In the genomic region with DNA sequence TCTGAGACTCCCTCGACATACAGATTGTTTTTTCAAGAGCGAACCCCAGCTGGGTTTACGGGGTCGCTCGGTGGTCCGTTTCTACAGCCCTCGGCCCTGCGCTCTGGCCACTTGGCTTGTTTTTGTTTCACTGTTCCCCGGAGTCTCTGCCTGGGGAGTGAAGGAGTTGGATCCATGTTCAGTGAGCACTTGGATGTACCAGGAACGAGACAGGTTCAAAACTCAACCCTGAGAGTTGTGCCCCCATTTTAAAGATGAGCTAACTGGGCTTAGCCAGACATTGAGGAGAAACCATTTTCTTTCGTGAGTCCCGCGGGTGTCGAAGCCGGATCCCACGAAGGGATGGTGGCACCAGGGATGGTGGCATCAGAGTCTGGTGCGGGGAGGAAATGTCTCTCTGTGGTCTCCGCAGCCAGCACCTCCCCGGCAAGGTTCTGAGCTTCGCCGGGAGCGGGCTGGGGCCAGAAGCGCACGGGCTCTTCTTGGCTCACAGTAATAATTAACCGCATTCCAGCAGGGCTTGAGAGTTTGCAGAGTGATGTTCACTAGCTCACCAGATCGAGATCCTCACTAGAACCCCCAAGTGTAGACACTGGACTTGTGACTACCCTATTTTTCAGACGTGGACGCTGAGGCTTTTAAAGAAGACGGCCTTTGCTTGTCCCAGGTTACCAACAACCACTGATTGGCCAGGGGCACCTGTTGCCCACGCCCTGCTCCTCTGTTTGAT, we compare ENCODE assay signal across 10 cellular contexts. TPM values are rescaled to one million over a fixed set of nuclear protein-coding genes. Genes with fewer than 3 reads are reported as not detected.
DNase-seq lines count a peak whose midpoint lies in the region; ATAC-seq and TF ChIP-seq lines count a peak whose summit lies in the region.
"Had no signal": no experiment of that assay in that cellular context is flagged by ENCODE, and none has a peak within 500 bp of the region (broad histone marks: within the 10 kb centered on the region; RNA-seq: fewer than 3 reads in every experiment).

No MANE protein-coding gene starts in this region.

- H3K27ac ChIP-seq in coronary artery: no peak overlapping the region
- no peak overlapping the region for H3K27ac ChIP-seq in muscle layer of duodenum (ENCODE audit: low read length)
- no peak overlapping the region for H3K27ac ChIP-seq in upper lobe of right lung

- H3K27me3 ChIP-seq in muscle layer of duodenum (ENCODE audit: low read depth, low read length) (peaks cover 60% of the 10 kb centered on the region), upper lobe of right lung (peaks cover 88% of the 10 kb centered on the region)

- H3K4me3 Mint-ChIP-seq in activated naive CD8-positive, alpha-beta T cell: peak overlapping the region; percentile 62
- H3K4me3 Mint-ChIP-seq in activated naive CD8-positive, alpha-beta T cell treated with anti-CD3 and anti-CD28 coated beads, Interleukin-2, amount 50 U/mL, for 24 hours: no peak overlapping the region

- H3K4me3 ChIP-seq in coronary artery (peak overlapping the region; percentile 70), muscle layer of duodenum (ENCODE audit: low read depth in 1 of 2, low read length in 2 of 2) (peak overlapping the region; percentile 52 to 69), upper lobe of right lung (peak overlapping the region; percentile 59)

- TF ChIP-seq CTCF in coronary artery (IDR thresholded peaks at IDR 0.05) (no peak), upper lobe of right lung (IDR thresholded peaks at IDR 0.05) (no peak)

- no peaks in the 10 kb centered on the region for H3K36me3 Mint-ChIP-seq in activated naive CD8-positive, alpha-beta T cell
- no peaks in the 10 kb centered on the region for H3K36me3 Mint-ChIP-seq in activated naive CD8-positive, alpha-beta T cell treated with anti-CD3 and anti-CD28 coated beads, Interleukin-2, amount 50 U/mL, for 24 hours (ENCODE audit: low read depth)

- H3K36me3 ChIP-seq in muscle layer of duodenum (ENCODE audit: control insufficient read depth in 1 of 2, insufficient read depth in 2 of 2, low read length in 2 of 2) (peaks cover 0 to 4% of the 10 kb centered on the region in 2 donors), upper lobe of right lung (no peaks in the 10 kb centered on the region)

- no peaks in the 10 kb centered on the region for H3K9me3 Mint-ChIP-seq in activated naive CD8-positive, alpha-beta T cell (ENCODE audit: low read depth)
- H3K9me3 Mint-ChIP-seq in activated naive CD8-positive, alpha-beta T cell treated with anti-CD3 and anti-CD28 coated beads, Interleukin-2, amount 50 U/mL, for 24 hours: no peaks in the 10 kb centered on the region

- in situ Hi-C loops in KBM-7 (cut with MboI; ENCODE audit: low pct_unique_long_range_greater_than_20kb, low sequenced_read_pairs): loop anchor here (25.0 kb wide), 1 partner anchor 313 kb away; no protein-coding TSS in a partner anchor

- no peak overlapping the region for H3K27ac Mint-ChIP-seq in activated naive CD8-positive, alpha-beta T cell
- no peak overlapping the region for H3K27ac Mint-ChIP-seq in activated naive CD8-positive, alpha-beta T cell treated with anti-CD3 and anti-CD28 coated beads, Interleukin-2, amount 50 U/mL, for 24 hours

- no peak for DNase-seq in activated naive CD8-positive, alpha-beta T cell treated with anti-CD3 and anti-CD28 coated beads, Interleukin-2, amount 50 U/mL, for 24 hours
- DNase-seq in coronary artery (ENCODE audit: low spot score) (no peak), upper lobe of right lung (no peak), KBM-7 (no peak), hypothalamus (lab: John Stamatoyannopoulos, UW) (no peak)
- DNase-seq: cerebellar nuclear complex, NCI-H2029 treated with DMSO at 0.1 percent for 48 hours had no signal

- peaks cover 0 to 33% of the 10 kb centered on the region in 2 donors for H3K4me1 ChIP-seq in muscle layer of duodenum (ENCODE audit: control insufficient read depth in 1 of 2, insufficient read depth in 2 of 2, low read length in 2 of 2)
- peaks cover 10% of the 10 kb centered on the region for H3K4me1 ChIP-seq in upper lobe of right lung

- H3K4me1 Mint-ChIP-seq in activated naive CD8-positive, alpha-beta T cell (ENCODE audit: low read depth): peaks cover 19% of the 10 kb centered on the region
- H3K4me1 Mint-ChIP-seq in activated naive CD8-positive, alpha-beta T cell treated with anti-CD3 and anti-CD28 coated beads, Interleukin-2, amount 50 U/mL, for 24 hours: peaks cover 7% of the 10 kb centered on the region

- intact Hi-C loops in upper lobe of right lung (cut with DNase I): no loop called here

- no peaks in the 10 kb centered on the region for H3K9me3 ChIP-seq in muscle layer of duodenum (ENCODE audit: control insufficient read depth in 1 of 2, low read length in 2 of 2)
- no peaks in the 10 kb centered on the region for H3K9me3 ChIP-seq in upper lobe of right lung

- H3K27me3 Mint-ChIP-seq in activated naive CD8-positive, alpha-beta T cell: peaks cover 62% of the 10 kb centered on the region
- H3K27me3 Mint-ChIP-seq in activated naive CD8-positive, alpha-beta T cell treated with anti-CD3 and anti-CD28 coated beads, Interleukin-2, amount 50 U/mL, for 24 hours: peaks cover 83% of the 10 kb centered on the region

- no peak for ATAC-seq in activated naive CD8-positive, alpha-beta T cell treated with anti-CD3 and anti-CD28 coated beads, Interleukin-2, amount 50 U/mL, for 24 hours
- ATAC-seq in upper lobe of right lung: no peak
- no peak for ATAC-seq in HG02610 (IDR thresholded peaks at IDR 0.05; ENCODE audit: unreplicated experiment)

RNA-seq across cellular contexts. Expression of gene MSX2, which starts 1.0 kb away (rescaled TPM):
- total RNA-seq in upper lobe of right lung: 0.52 TPM
